In genomic region chr10:48275743-48276142, GRCh38 we compare ENCODE assay signal across 29 cellular contexts. TPM values are rescaled to one million over a fixed set of nuclear protein-coding genes. Genes with fewer than 3 reads are reported as not detected.
"Had no signal": no experiment of that assay in that cellular context is flagged by ENCODE, and none has a peak within 500 bp of the region (broad histone marks: within the 10 kb centered on the region; RNA-seq: fewer than 3 reads in every experiment).

No MANE protein-coding gene starts in this region.

- DNase-seq: activated CD4-positive, alpha-beta T cell treated with anti-CD3 and anti-CD28 coated beads for 36 hours; activated CD4-positive, alpha-beta T cell treated with anti-CD3 and anti-CD28 coated beads, Interleukin-2, amount 50 U/mL, for 1 hour; activated CD4-positive, CD25-positive, alpha-beta regulatory T cell; activated CD8-positive, alpha-beta memory T cell treated with anti-CD3 and anti-CD28 coated beads, Interleukin-2, amount 50 U/mL, for 4 hours; activated CD8-positive, alpha-beta T cell treated with anti-CD3 and anti-CD28 coated beads for 36 hours; activated gamma-delta T cell treated with Interleukin-2 at 50 U/mL for 16 hours; activated naive CD4-positive, alpha-beta T cell treated with anti-CD3 and anti-CD28 coated beads, Interleukin-2, amount 10 ng/mL, durations not matched to agents 7 days and 5 days; activated naive CD8-positive, alpha-beta T cell treated with anti-CD3 and anti-CD28 coated beads for 36 hours; activated T-cell treated with anti-CD3 and anti-CD28 coated beads, Interleukin-2, amount 50 U/mL, for 72 hours; anterior cingulate cortex; cerebellar nuclear complex; MG63; NCI-H1105 treated with DMSO at 0.1 percent for 48 hours; NCI-H1436 treated with DMSO at 0.1 percent for 48 hours; NCI-H187 treated with DMSO at 0.1 percent for 48 hours; NCI-H2081 treated with DMSO at 0.1 percent for 48 hours; NCI-H69; Peyer's patch; Right ventricle myocardium superior; SJCRH30; SK-N-SH; T-helper 1 cell had no signal

- H3K4me3 ChIP-seq: MG63, Peyer's patch, SJCRH30 had no signal

- ATAC-seq: activated CD4-positive, alpha-beta T cell treated with anti-CD3 and anti-CD28 coated beads for 36 hours; activated CD8-positive, alpha-beta T cell treated with anti-CD3 and anti-CD28 coated beads for 36 hours; activated T-cell treated with anti-CD3 and anti-CD28 coated beads, Interleukin-2, amount 50 U/mL, for 72 hours had no signal

- H3K9ac ChIP-seq: SK-N-SH had no signal

- FAIRE-seq: colon had no signal

- H3K27ac ChIP-seq: Peyer's patch, RWPE1, SJCRH30, VCaP had no signal

- H3K4me1 ChIP-seq: Peyer's patch, SJCRH30 had no signal

- H3K4me2 ChIP-seq: SK-N-SH had no signal

- H3K36me3 ChIP-seq: MG63, Peyer's patch, SJCRH30 had no signal

- H3K9me3 ChIP-seq: MG63, Peyer's patch, SJCRH30, SK-N-SH had no signal

- H3K27me3 ChIP-seq: MG63, Peyer's patch, SJCRH30 had no signal

RNA-seq across cellular contexts. Expression of gene FRMPD2, which starts 1.2 kb away (rescaled TPM):
- total RNA-seq: activated CD4-positive, alpha-beta T cell treated with anti-CD3 and anti-CD28 coated beads for 36 hours; activated CD8-positive, alpha-beta T cell treated with anti-CD3 and anti-CD28 coated beads for 36 hours; activated naive CD8-positive, alpha-beta T cell treated with anti-CD3 and anti-CD28 coated beads for 36 hours; activated T-cell treated with anti-CD3 and anti-CD28 coated beads, Interleukin-2, amount 50 U/mL, for 72 hours; cardiac septum; NCI-H460; Peyer's patch; SJCRH30; T-helper 2 cell treated with Interferon-gamma antibody and Interleukin-4, amounts not matched to agents 100 ng/mL and 5 ng/mL, for 36 hours had no signal
- polyA plus RNA-seq: adipose tissue had no signal
